ENCODE assay signal across 27 cellular contexts in genomic region chr16:78496189-78496588, GRCh38.
"Had no signal": no experiment of that assay in that cellular context is flagged by ENCODE, and none has a peak within 500 bp of the region (broad histone marks: within the 10 kb centered on the region; RNA-seq: fewer than 3 reads in every experiment).

No MANE protein-coding gene starts in this region.

- DNase-seq: stimulated activated CD4-positive, alpha-beta T cell treated with anti-CD3 and anti-CD28 coated beads, Interleukin-2, amount 100 ng/mL, for 48 hours; stimulated activated CD4-positive, alpha-beta T cell treated with anti-CD3 and anti-CD28 coated beads, Interleukin-4, amount 100 ng/mL, for 1 hour; stimulated activated CD4-positive, alpha-beta T cell treated with anti-CD3 and anti-CD28 coated beads, Interleukin-4, amount 100 ng/mL, for 24 hours; stimulated activated CD4-positive, alpha-beta T cell treated with anti-CD3 and anti-CD28 coated beads, Interleukin-4, amount 100 ng/mL, for 4 hours; stimulated activated CD8-positive, alpha-beta memory T cell treated with anti-CD3 and anti-CD28 coated beads, Interleukin-4, amount 100 ng/mL, for 48 hours; stimulated activated naive B cell treated with anti-CD40 and anti-IgM and Interleukin-4, amounts not matched to agents 10 μg/mL and 1 μg/mL and 100 μg/mL, for 72 hours; stimulated activated naive CD4-positive, alpha-beta T cell; stimulated activated naive CD4-positive, alpha-beta T cell treated with Interleukin-2 at 50 U/mL for 16 hours; stimulated activated naive CD8-positive, alpha-beta T cell treated with anti-CD3 and anti-CD28 coated beads, Interleukin-15, amount 100 ng/mL, for 72 hours; stimulated activated naive CD8-positive, alpha-beta T cell treated with anti-CD3 and anti-CD28 coated beads, Interleukin-15, Interleukin-2, amounts not matched to agents 100 U/mL and 50 U/mL, for 24 hours; stomach; substantia nigra; testis; thyroid gland; tibial artery; transverse colon; trophoblast cell; upper lobe of left lung; upper lobe of right lung; uterus had no signal

- ATAC-seq: stimulated activated effector memory CD8-positive, alpha-beta T cell treated with anti-CD3 and anti-CD28 coated beads, Interleukin-12 subunit alpha, Interleukin-12 subunit beta, amount 100 ng/mL, for 72 hours; stimulated activated memory B cell treated with anti-CD40 and anti-IgM and Interleukin-4, amounts not matched to agents 10 μg/mL and 1 μg/mL and 100 μg/mL, for 72 hours; stimulated activated naive B cell treated with anti-CD40 and anti-IgM and Interleukin-4, amounts not matched to agents 10 μg/mL and 1 μg/mL and 100 μg/mL, for 72 hours; stimulated activated naive CD8-positive, alpha-beta T cell treated with anti-CD3 and anti-CD28 coated beads, Interleukin-15, amount 100 ng/mL, for 72 hours; stimulated activated naive CD8-positive, alpha-beta T cell treated with anti-CD3 and anti-CD28 coated beads, Interleukin-15, Interleukin-2, amounts not matched to agents 100 U/mL and 50 U/mL, for 24 hours; upper lobe of right lung had no signal

- H3K36me3 ChIP-seq: stomach, suprapubic skin, thoracic aorta, thyroid gland, tibial artery, tibial nerve, transverse colon, upper lobe of left lung, upper lobe of right lung, uterus, vagina had no signal

- H3K27me3 ChIP-seq: stomach, suprapubic skin, testis, thyroid gland, tibial artery, tibial nerve, transverse colon, upper lobe of left lung, upper lobe of right lung, uterus, vagina had no signal

- H3K27ac ChIP-seq: stomach, suprapubic skin, testis, thoracic aorta, thyroid gland, tibial artery, tibial nerve, transverse colon, upper lobe of left lung, upper lobe of right lung, uterus, vagina had no signal

- H3K4me1 ChIP-seq: stomach, testis, tibial nerve, upper lobe of left lung, upper lobe of right lung, uterus, vagina had no signal

- H3K4me3 ChIP-seq: stomach, suprapubic skin, testis, thoracic aorta, thyroid gland, tibial artery, tibial nerve, transverse colon, upper lobe of left lung, upper lobe of right lung, uterus, vagina had no signal

- FAIRE-seq: urothelium cell line had no signal

- H3K9me3 ChIP-seq: stomach, suprapubic skin, testis, thoracic aorta, thyroid gland, tibial artery, tibial nerve, transverse colon, upper lobe of left lung, upper lobe of right lung, uterus, vagina had no signal
